Comparison of ENCODE assay signal across 8 cellular contexts in genomic region chrX:1336331-1337143, GRCh38. TPM values are rescaled to one million over a fixed set of nuclear protein-coding genes. Genes with fewer than 3 reads are reported as not detected.
DNase-seq lines count a peak whose midpoint lies in the region; ATAC-seq and TF ChIP-seq lines count a peak whose summit lies in the region.

Gene IL3RA (plus strand): TSS chrX:1336785. CDS start chrX:1341766, 4,981 bp downstream.

- H3K27ac ChIP-seq in right lobe of liver = peak within 1 kb of the TSS in 2 of 3 donors; percentile 11 to 51
- H3K27ac ChIP-seq in temporal lobe (ENCODE audit: low read depth, low read length) = peak within 1 kb of the TSS; percentile 40

- H3K27ac Mint-ChIP-seq in activated naive CD4-positive, alpha-beta T cell treated with anti-CD3 and anti-CD28 coated beads for 36 hours = no peak within 1 kb of the TSS
- H3K27ac Mint-ChIP-seq in activated naive CD8-positive, alpha-beta T cell treated with anti-CD3 and anti-CD28 coated beads for 36 hours = peak within 1 kb of the TSS; percentile 70

- H3K4me3 ChIP-seq in right lobe of liver = peak within 1 kb of the TSS; percentile 11 to 29 (median 14)

- CTCF ChIA-PET in activated naive CD4-positive, alpha-beta T cell treated with anti-CD3 and anti-CD28 coated beads for 36 hours (lab: Charles Lee) = no interaction called here

- H3K36me3 Mint-ChIP-seq in activated naive CD4-positive, alpha-beta T cell treated with anti-CD3 and anti-CD28 coated beads for 36 hours (ENCODE audit: low read depth) = peaks cover under 1% of the 10 kb centered on the region
- H3K36me3 Mint-ChIP-seq in activated naive CD8-positive, alpha-beta T cell treated with anti-CD3 and anti-CD28 coated beads for 36 hours = peaks cover 3% of the 10 kb centered on the region

- TF ChIP-seq CTCF in right lobe of liver (IDR thresholded peaks at IDR 0.05) = no peak

- no peak for DNase-seq in activated naive CD4-positive, alpha-beta T cell treated with anti-CD3 and anti-CD28 coated beads for 36 hours
- no peak for DNase-seq in activated naive CD4-positive, alpha-beta T cell treated with Interleukin-2 at 50 U/mL for 16 hours
- DNase-seq in activated naive CD8-positive, alpha-beta T cell treated with anti-CD3 and anti-CD28 coated beads for 36 hours = no peak
- peak in 1 of 3 donors; percentile 52 for DNase-seq in right lobe of liver
- no peak for DNase-seq in NCI-H2081 treated with DMSO at 0.1 percent for 48 hours (lab: John Stamatoyannopoulos, UW)
- no peak for DNase-seq in DMS114 treated with DMSO at 0.1 percent for 48 hours (lab: John Stamatoyannopoulos, UW; ENCODE audit: unreplicated experiment)

- peaks cover 3% of the 10 kb centered on the region for H3K9me3 Mint-ChIP-seq in activated naive CD4-positive, alpha-beta T cell treated with anti-CD3 and anti-CD28 coated beads for 36 hours
- no peaks in the 10 kb centered on the region for H3K9me3 Mint-ChIP-seq in activated naive CD8-positive, alpha-beta T cell treated with anti-CD3 and anti-CD28 coated beads for 36 hours

- ATAC-seq in HG03196 (IDR thresholded peaks at IDR 0.05; ENCODE audit: unreplicated experiment) (peak; percentile 50), right lobe of liver (peak; percentile 48 to 76 (median 69))

- no peaks in the 10 kb centered on the region for H3K9me3 ChIP-seq in right lobe of liver

- no peak for TF ChIP-seq POLR2A in right lobe of liver (IDR thresholded peaks at IDR 0.05)

- no peaks in the 10 kb centered on the region for H3K27me3 ChIP-seq in right lobe of liver

- H3K4me1 ChIP-seq in right lobe of liver = no peaks in the 10 kb centered on the region

- 17% methylated on average over 14 of the region's 19 CpGs for WGBS in right lobe of liver (ENCODE audit: insufficient coverage, low coverage, low lambda C conversion rate, missing lambda C conversion rate)

- H3K4me3 Mint-ChIP-seq in activated naive CD4-positive, alpha-beta T cell treated with anti-CD3 and anti-CD28 coated beads for 36 hours = peak within 1 kb of the TSS; percentile 70
- peak within 1 kb of the TSS; percentile 82 for H3K4me3 Mint-ChIP-seq in activated naive CD8-positive, alpha-beta T cell treated with anti-CD3 and anti-CD28 coated beads for 36 hours

- no peaks in the 10 kb centered on the region for H3K36me3 ChIP-seq in right lobe of liver

- peaks cover 16% of the 10 kb centered on the region for H3K27me3 Mint-ChIP-seq in activated naive CD4-positive, alpha-beta T cell treated with anti-CD3 and anti-CD28 coated beads for 36 hours (ENCODE audit: low read depth)
- peaks cover 24% of the 10 kb centered on the region for H3K27me3 Mint-ChIP-seq in activated naive CD8-positive, alpha-beta T cell treated with anti-CD3 and anti-CD28 coated beads for 36 hours

- intact Hi-C loops in activated naive CD4-positive, alpha-beta T cell treated with anti-CD3 and anti-CD28 coated beads for 36 hours (cut with micrococcal nuclease) = no loop called here
- intact Hi-C loops in right lobe of liver (cut with DNase I) = no loop called here

- H3K4me1 Mint-ChIP-seq in activated naive CD4-positive, alpha-beta T cell treated with anti-CD3 and anti-CD28 coated beads for 36 hours (ENCODE audit: low read depth) = peaks cover 10% of the 10 kb centered on the region
- H3K4me1 Mint-ChIP-seq in activated naive CD8-positive, alpha-beta T cell treated with anti-CD3 and anti-CD28 coated beads for 36 hours = peaks cover 12% of the 10 kb centered on the region

RNA-seq across cellular contexts. Expression of gene IL3RA, which starts in this region (rescaled TPM):
- total RNA-seq in activated naive CD4-positive, alpha-beta T cell treated with anti-CD3 and anti-CD28 coated beads for 36 hours = not detected
- under 1 TPM in 1 of 2 experiments, not detected in 1; 0.29 TPM for total RNA-seq in activated naive CD8-positive, alpha-beta T cell treated with anti-CD3 and anti-CD28 coated beads for 36 hours
- total RNA-seq in right lobe of liver = 1 to 10 TPM in 1 of 6 experiments, under 1 TPM in 5; 0.42 to 1.7 (median 0.69) TPM
- total RNA-seq in temporal lobe = 1.7 TPM
